Comparison of ENCODE assay signal across 28 cellular contexts in the genomic region with DNA sequence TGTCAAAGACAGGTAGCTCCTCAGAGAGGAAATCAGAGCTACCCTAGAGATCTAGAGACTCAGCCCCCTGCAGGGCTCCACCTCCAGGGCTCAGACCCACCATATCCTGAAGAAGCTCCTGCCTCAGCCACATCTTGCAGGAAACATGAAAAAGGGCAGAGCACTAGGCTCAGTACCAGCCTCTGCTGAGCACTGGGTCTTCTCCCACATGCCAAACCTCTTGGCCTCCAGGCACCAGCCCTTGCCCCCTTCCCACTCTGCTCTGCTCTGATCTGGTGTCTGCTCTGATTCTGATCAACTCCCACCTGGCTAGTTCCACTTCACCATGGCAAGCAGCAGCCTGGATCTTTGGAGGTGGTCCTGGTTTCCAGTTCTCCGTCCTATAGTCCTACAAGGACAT.
"Had no signal": no experiment of that assay in that cellular context is flagged by ENCODE, and none has a peak within 500 bp of the region (broad histone marks: within the 10 kb centered on the region; RNA-seq: fewer than 3 reads in every experiment).

No MANE protein-coding gene starts in this region.

- H3K9ac ChIP-seq: SK-N-SH had no signal

- H3K4me1 Mint-ChIP-seq: activated CD4-positive, alpha-beta T cell treated with anti-CD3 and anti-CD28 coated beads for 36 hours; activated CD4-positive, alpha-beta T cell treated with anti-CD3 and anti-CD28 coated beads, Interleukin-2, amount 10 ng/mL, durations not matched to agents 7 days and 5 days had no signal

- H3K4me3 ChIP-seq: adrenal gland, SJSA1 had no signal

- H3K27me3 ChIP-seq: SJSA1 had no signal

- H3K4me2 ChIP-seq: SK-N-SH had no signal

- H3K4me3 Mint-ChIP-seq: activated CD4-positive, alpha-beta T cell treated with anti-CD3 and anti-CD28 coated beads for 36 hours; activated CD4-positive, alpha-beta T cell treated with anti-CD3 and anti-CD28 coated beads, Interleukin-2, amount 10 ng/mL, durations not matched to agents 7 days and 5 days; activated CD8-positive, alpha-beta T cell treated with anti-CD3 and anti-CD28 coated beads, Interleukin-2, amount 10 ng/mL, durations not matched to agents 7 days and 5 days; activated naive CD4-positive, alpha-beta T cell treated with anti-CD3 and anti-CD28 coated beads for 36 hours; activated T-cell treated with anti-CD3 and anti-CD28 coated beads, Interleukin-2, amount 50 U/mL, for 24 hours; brain; T-helper 1 cell treated with Interleukin-12 subunit alpha and Interleukin-12 subunit beta and Interleukin-4 antibody, amounts not matched to agents 30 μg/mL and 1 μg/mL, for 36 hours; T-helper 2 cell treated with Interferon-gamma antibody and Interleukin-4, amounts not matched to agents 5 μg/mL and 100 μg/mL, for 36 hours had no signal

- H3K27ac ChIP-seq: adrenal gland, SJSA1 had no signal

- H3K9me3 ChIP-seq: adrenal gland had no signal

- H3K36me3 ChIP-seq: adrenal gland, SJSA1 had no signal

- H3K4me1 ChIP-seq: adrenal gland, SJSA1 had no signal

- H3K9me2 ChIP-seq: SK-N-SH had no signal

- ATAC-seq: activated CD4-positive, alpha-beta T cell treated with anti-CD3 and anti-CD28 coated beads for 36 hours; activated CD4-positive, CD25-positive, alpha-beta regulatory T cell treated with anti-CD3 and anti-CD28 coated beads, Interleukin-2, amount 50 U/mL, for 24 hours; activated CD8-positive, alpha-beta T cell treated with anti-CD3 and anti-CD28 coated beads, Interleukin-2, amount 10 ng/mL, durations not matched to agents 7 days and 5 days; activated naive CD4-positive, alpha-beta T cell treated with anti-CD3 and anti-CD28 coated beads, Interleukin-2, amount 50 U/mL, for 72 hours; Panc1 had no signal

- DNase-seq: activated CD4-positive, alpha-beta T cell treated with anti-CD3 and anti-CD28 coated beads for 36 hours; activated CD4-positive, alpha-beta T cell treated with anti-CD3 and anti-CD28 coated beads, Interleukin-2, amount 10 ng/mL, durations not matched to agents 7 days and 5 days; activated CD4-positive, alpha-beta T cell treated with anti-CD3 and anti-CD28 coated beads, Interleukin-2, amount 50 U/mL, for 48 hours; activated CD8-positive, alpha-beta T cell treated with anti-CD3 and anti-CD28 coated beads, Interleukin-2, amount 10 ng/mL, durations not matched to agents 7 days and 5 days; activated gamma-delta T cell treated with Interleukin-2 at 50 U/mL for 16 hours; activated naive CD4-positive, alpha-beta T cell treated with anti-CD3 and anti-CD28 coated beads for 36 hours; activated T-cell treated with anti-CD3 and anti-CD28 coated beads, Interleukin-2, amount 50 U/mL, for 24 hours; adrenal gland; central memory CD4-positive, alpha-beta T cell; Karpas-422; KBM-7; NCI-H1105; NCI-H1417 treated with DMSO at 0.1 percent for 48 hours; NCI-H1694; NCI-H1930; NCI-H2081 treated with DMSO at 0.1 percent for 48 hours; NCI-H226; NCI-H446 treated with DMSO at 0.1 percent for 48 hours; NCI-H524; SHP77 treated with DMSO at 0.1 percent for 48 hours; SK-N-SH had no signal

- H3K27ac Mint-ChIP-seq: activated CD4-positive, alpha-beta T cell treated with anti-CD3 and anti-CD28 coated beads for 36 hours; activated CD4-positive, alpha-beta T cell treated with anti-CD3 and anti-CD28 coated beads, Interleukin-2, amount 10 ng/mL, durations not matched to agents 7 days and 5 days; activated CD8-positive, alpha-beta T cell treated with anti-CD3 and anti-CD28 coated beads, Interleukin-2, amount 10 ng/mL, durations not matched to agents 7 days and 5 days; activated naive CD4-positive, alpha-beta T cell treated with anti-CD3 and anti-CD28 coated beads for 36 hours; activated T-cell treated with anti-CD3 and anti-CD28 coated beads, Interleukin-2, amount 50 U/mL, for 24 hours; T-helper 1 cell treated with Interleukin-12 subunit alpha and Interleukin-12 subunit beta and Interleukin-4 antibody, amounts not matched to agents 30 μg/mL and 1 μg/mL, for 36 hours; T-helper 2 cell treated with Interferon-gamma antibody and Interleukin-4, amounts not matched to agents 5 μg/mL and 100 μg/mL, for 36 hours had no signal
